14 cellular contexts compared by ENCODE assay signal in genomic region chr2:130248355-130248754, GRCh38. TPM values are rescaled to one million over a fixed set of nuclear protein-coding genes. Genes with fewer than 3 reads are reported as not detected.
"Had no signal": no experiment of that assay in that cellular context is flagged by ENCODE, and none has a peak within 500 bp of the region (broad histone marks: within the 10 kb centered on the region; RNA-seq: fewer than 3 reads in every experiment).

No MANE protein-coding gene starts in this region.

RNA-seq across cellular contexts. Expression of gene TUBA3E, which starts 50.1 kb away (rescaled TPM):
- total RNA-seq: activated B cell treated with CpG ODN at 0.5 μM for 24 hours; activated CD4-positive, alpha-beta memory T cell treated with anti-CD3 and anti-CD28 coated beads for 36 hours; activated CD4-positive, alpha-beta memory T cell treated with anti-CD3 and anti-CD28 coated beads, Interleukin-2, amount 10 ng/mL, durations not matched to agents 7 days and 5 days; activated CD4-positive, alpha-beta T cell treated with anti-CD3 and anti-CD28 coated beads for 36 hours; activated CD4-positive, alpha-beta T cell treated with anti-CD3 and anti-CD28 coated beads, Interleukin-2, amount 10 ng/mL, durations not matched to agents 7 days and 5 days; activated CD8-positive, alpha-beta memory T cell treated with anti-CD3 and anti-CD28 coated beads for 36 hours; activated CD8-positive, alpha-beta memory T cell treated with anti-CD3 and anti-CD28 coated beads, Interleukin-2, amount 10 ng/mL, durations not matched to agents 7 days and 5 days; activated CD8-positive, alpha-beta T cell treated with anti-CD3 and anti-CD28 coated beads for 36 hours; activated CD8-positive, alpha-beta T cell treated with anti-CD3 and anti-CD28 coated beads, Interleukin-2, amount 10 ng/mL, durations not matched to agents 7 days and 5 days; T-cell; T-helper 1 cell treated with Interleukin-12 subunit alpha and Interleukin-12 subunit beta and Interleukin-4 antibody, amounts not matched to agents 30 ng/mL and 1 ng/mL, for 36 hours; T-helper 17 cell; T-helper 2 cell treated with Interferon-gamma antibody and Interleukin-4, amounts not matched to agents 100 ng/mL and 5 ng/mL, for 36 hours; WTC11 had no signal
